ENCODE assay signal across 16 cellular contexts in genomic region chr3:127824151-127824825, GRCh38. TPM values are rescaled to one million over a fixed set of nuclear protein-coding genes. Genes with fewer than 3 reads are reported as not detected.
DNase-seq lines count a peak whose midpoint lies in the region; ATAC-seq, FAIRE-seq and TF ChIP-seq lines count a peak whose summit lies in the region.
"Had no signal": no experiment of that assay in that cellular context is flagged by ENCODE, and none has a peak within 500 bp of the region (broad histone marks: within the 10 kb centered on the region; RNA-seq: fewer than 3 reads in every experiment).

No MANE protein-coding gene starts in this region.

- no peaks in the 10 kb centered on the region for H3K9me3 ChIP-seq in pancreas
- H3K9me3 ChIP-seq: HAP-1 had no signal

- H3K79me2 ChIP-seq in GM23338 (replicated peaks; ENCODE audit: insufficient read depth) = no peaks in the 10 kb centered on the region

- no peak overlapping the region for H3K27ac ChIP-seq in GM23338 (ENCODE audit: low read depth)
- H3K27ac ChIP-seq in VCaP = peak overlapping the region; percentile 94; the same call in 1 of the 2 replicates
- no peak overlapping the region for H3K27ac ChIP-seq in pancreas
- H3K27ac ChIP-seq: cardiac muscle cell had no signal

- TF ChIP-seq CTCF in GM23338 (conservative IDR thresholded peaks at IDR 0.05; ENCODE audit: low read depth in 2 of 2) (no peak), VCaP (conservative IDR thresholded peaks at IDR 0.05) (no peak), pancreas (IDR thresholded peaks at IDR 0.05) (no peak)

- H3K36me3 ChIP-seq in GM23338 (ENCODE audit: insufficient read depth) = no peaks in the 10 kb centered on the region
- H3K36me3 ChIP-seq in pancreas = no peaks in the 10 kb centered on the region
- H3K36me3 ChIP-seq: cardiac muscle cell, HAP-1, transverse colon had no signal

- H3K36me3 Mint-ChIP-seq in GM23338 (ENCODE audit: low read depth) = peaks cover 4% of the 10 kb centered on the region; the same call in 1 of the 3 replicates
- H3K36me3 Mint-ChIP-seq in stimulated activated effector memory CD8-positive, alpha-beta T cell treated with anti-CD3 and anti-CD28 coated beads, Interleukin-12 subunit alpha, Interleukin-12 subunit beta, amount 100 ng/mL, for 72 hours = peaks cover 5% of the 10 kb centered on the region
- no peaks in the 10 kb centered on the region for H3K36me3 Mint-ChIP-seq in activated CD4-positive, alpha-beta memory T cell treated with anti-CD3 and anti-CD28 coated beads for 36 hours

- H2AFZ ChIP-seq in GM23338 = no peak overlapping the region

- H3K4me3 ChIP-seq in GM23338 (no peak overlapping the region), pancreas (no peak overlapping the region)
- H3K4me3 ChIP-seq: cardiac muscle cell, HAP-1 had no signal

- H3K27ac Mint-ChIP-seq in GM23338 = no peak overlapping the region
- H3K27ac Mint-ChIP-seq in stimulated activated effector memory CD8-positive, alpha-beta T cell treated with anti-CD3 and anti-CD28 coated beads, Interleukin-12 subunit alpha, Interleukin-12 subunit beta, amount 100 ng/mL, for 72 hours = no peak overlapping the region
- no peak overlapping the region for H3K27ac Mint-ChIP-seq in activated CD4-positive, alpha-beta memory T cell treated with anti-CD3 and anti-CD28 coated beads for 36 hours
- H3K27ac Mint-ChIP-seq: stimulated activated naive CD8-positive, alpha-beta T cell treated with anti-CD3 and anti-CD28 coated beads, Interleukin-15, Interleukin-2, amounts not matched to agents 100 ng/mL and 50 ng/mL, for 24 hours had no signal

- WGBS in pancreas, 2 donors = 89 to 91% methylated on average over 14 of the region's 14 CpGs

- intact Hi-C loops in pancreas (cut with DNase I) = loop anchor here in 1 of 3 donors (10.0 kb wide), 1 partner anchor 159 kb away; no protein-coding TSS in a partner anchor
- intact Hi-C loops in activated CD4-positive, alpha-beta memory T cell treated with anti-CD3 and anti-CD28 coated beads for 36 hours (cut with micrococcal nuclease) = no loop called here

- H3K4me2 ChIP-seq in GM23338 = no peak overlapping the region

- DNase-seq in GM23338 (ENCODE audit: low spot score) (no peak), left lobe of liver (ENCODE audit: low spot score) (peak; percentile 45), pancreas (no peak)
- DNase-seq in stimulated activated effector memory CD8-positive, alpha-beta T cell treated with anti-CD3 and anti-CD28 coated beads, Interleukin-12 subunit alpha, Interleukin-12 subunit beta, amount 100 ng/mL, for 72 hours (ENCODE audit: low spot score in 2 of 2) = no peak
- no peak for DNase-seq in activated CD4-positive, alpha-beta memory T cell treated with anti-CD3 and anti-CD28 coated beads for 36 hours
- no peak for DNase-seq in stimulated activated CD4-positive, alpha-beta T cell treated with anti-CD3 and anti-CD28 coated beads, Interleukin-4, amount 100 ng/mL, for 1 hour
- DNase-seq: activated CD4-positive, CD25-positive, alpha-beta regulatory T cell; NCI-H146; SHP77; transverse colon had no signal

- ATAC-seq in GM23338 = no peak
- ATAC-seq in left lobe of liver = no peak
- no peak for ATAC-seq in stimulated activated effector memory CD8-positive, alpha-beta T cell treated with anti-CD3 and anti-CD28 coated beads, Interleukin-12 subunit alpha, Interleukin-12 subunit beta, amount 100 ng/mL, for 72 hours
- ATAC-seq in pancreas = no peak

- H3K4me1 Mint-ChIP-seq in GM23338 = peaks cover 24% of the 10 kb centered on the region
- peaks cover 14% of the 10 kb centered on the region for H3K4me1 Mint-ChIP-seq in stimulated activated effector memory CD8-positive, alpha-beta T cell treated with anti-CD3 and anti-CD28 coated beads, Interleukin-12 subunit alpha, Interleukin-12 subunit beta, amount 100 ng/mL, for 72 hours
- H3K4me1 Mint-ChIP-seq in activated CD4-positive, alpha-beta memory T cell treated with anti-CD3 and anti-CD28 coated beads for 36 hours (ENCODE audit: low read depth) = peaks cover 12% of the 10 kb centered on the region

- H3K9me3 Mint-ChIP-seq in GM23338 = peaks cover 13% of the 10 kb centered on the region; the same call in 2 of the 3 replicates
- H3K9me3 Mint-ChIP-seq in stimulated activated effector memory CD8-positive, alpha-beta T cell treated with anti-CD3 and anti-CD28 coated beads, Interleukin-12 subunit alpha, Interleukin-12 subunit beta, amount 100 ng/mL, for 72 hours = peaks cover 8% of the 10 kb centered on the region
- H3K9me3 Mint-ChIP-seq in activated CD4-positive, alpha-beta memory T cell treated with anti-CD3 and anti-CD28 coated beads for 36 hours = peaks cover 15% of the 10 kb centered on the region

- no peak for FAIRE-seq in pancreas (lab: Jason Lieb, UNC)
- FAIRE-seq: frontal cortex had no signal

- POLR2A ChIA-PET in activated CD4-positive, alpha-beta memory T cell treated with anti-CD3 and anti-CD28 coated beads for 36 hours (lab: Charles Lee) = no interaction called here

- H3K27me3 Mint-ChIP-seq in GM23338 (ENCODE audit: insufficient read depth, low read depth, poor library complexity) = peaks cover 27% of the 10 kb centered on the region
- H3K27me3 Mint-ChIP-seq in activated CD4-positive, alpha-beta memory T cell treated with anti-CD3 and anti-CD28 coated beads for 36 hours = peaks cover 48% of the 10 kb centered on the region

- no peaks in the 10 kb centered on the region for H3F3A ChIP-seq in GM23338 (replicated peaks; ENCODE audit: low read depth)

- H3K4me1 ChIP-seq in GM23338 (ENCODE audit: insufficient read depth) = peaks cover 30% of the 10 kb centered on the region
- H3K4me1 ChIP-seq in pancreas = peaks cover 0 to 5% (median 0%) of the 10 kb centered on the region in 3 donors
- H3K4me1 ChIP-seq: HAP-1 had no signal

- H3K4me3 Mint-ChIP-seq in GM23338 = peak overlapping the region; percentile 45
- peak overlapping the region; percentile 79 for H3K4me3 Mint-ChIP-seq in stimulated activated effector memory CD8-positive, alpha-beta T cell treated with anti-CD3 and anti-CD28 coated beads, Interleukin-12 subunit alpha, Interleukin-12 subunit beta, amount 100 ng/mL, for 72 hours
- H3K4me3 Mint-ChIP-seq in activated CD4-positive, alpha-beta memory T cell treated with anti-CD3 and anti-CD28 coated beads for 36 hours = no peak overlapping the region

- no peaks in the 10 kb centered on the region for H4K20me1 ChIP-seq in GM23338 (replicated peaks; ENCODE audit: insufficient read depth)

- peaks cover 29% of the 10 kb centered on the region for H3K27me3 ChIP-seq in GM23338 (ENCODE audit: insufficient read depth)
- H3K27me3 ChIP-seq in pancreas = no peaks in the 10 kb centered on the region
- H3K27me3 ChIP-seq: transverse colon had no signal

- H3K9me2 ChIP-seq in GM23338 (ENCODE audit: insufficient read depth) = peaks cover 3% of the 10 kb centered on the region; the same call in 1 of the 2 replicates

- CTCF ChIA-PET in activated CD4-positive, alpha-beta memory T cell treated with anti-CD3 and anti-CD28 coated beads for 36 hours (lab: Charles Lee) = interaction anchor here (1.9 kb wide), 1 partner anchor 129 kb away, joined by 4 read pairs; no protein-coding TSS in a partner anchor

TF ChIP-seq in GM23338, 12 proteins besides CTCF, POLR2A, EP300 and RAD21 (continues in another document):
- no peak for TF ChIP-seq NANOG (IDR thresholded peaks at IDR 0.05; ENCODE audit: borderline replicate concordance)
- TF ChIP-seq EZH2phosphoT487 (IDR thresholded peaks at IDR 0.05; ENCODE audit: unreplicated experiment) = no peak
- no peak for TF ChIP-seq ZNF331 (CRISPR knock-in tag; IDR thresholded peaks at IDR 0.05; ENCODE audit: low read depth)
- no peak for TF ChIP-seq CREB1 (CRISPR knock-in tag; IDR thresholded peaks at IDR 0.05; ENCODE audit: low read depth)
- TF ChIP-seq REST (IDR thresholded peaks at IDR 0.05; ENCODE audit: unreplicated experiment) = no peak
- no peak for TF ChIP-seq JUNB (IDR thresholded peaks at IDR 0.05; ENCODE audit: unreplicated experiment)
- no peak for TF ChIP-seq ETS1 (IDR thresholded peaks at IDR 0.05)
- no peak for TF ChIP-seq ZNF114 (CRISPR knock-in tag; IDR thresholded peaks at IDR 0.05)
- no peak for TF ChIP-seq POLR2AphosphoS5 (IDR thresholded peaks at IDR 0.05; ENCODE audit: low read depth)

RNA-seq across cellular contexts. Expression of gene MGLL, which starts 2.0 kb away (rescaled TPM):
- 0.62 and 0.83 TPM in 2 replicates for total RNA-seq in GM23338 (2014; rRNA removed; shearing (Covaris generic))
- polyA plus RNA-seq in GM23338 (2016; fragmentation: Nextera tagmentation; extraction: Ambion mirVana) = 0.71 and 1.3 TPM in 2 replicates
- total RNA-seq in left lobe of liver = 139 TPM
- total RNA-seq in pancreas = 10 to 100 TPM in 1 of 6 donors, 1 to 10 TPM in 5; 3.3 to 11.4 (median 7.5) TPM
- polyA plus RNA-seq in pancreas = 1 to 10 TPM; 5.2 to 5.9 TPM
- under 1 TPM; 0.31 to 0.41 TPM for total RNA-seq in activated CD4-positive, alpha-beta memory T cell treated with anti-CD3 and anti-CD28 coated beads for 36 hours
- total RNA-seq: G401 had no signal

Comparison
In these comparisons a context has a peak if more than half of its experiments do, and no peak if none do; other contexts are left out.
1. RNA of gene MGLL, which starts 2.0 kb away (total RNA-seq): 139 TPM in left lobe of liver (single experiment); 3.3 to 11.4 TPM in pancreas, 0.62 to 0.83 TPM in GM23338 and 0.31 to 0.41 TPM in activated CD4-positive, alpha-beta memory T cell treated with anti-CD3 and anti-CD28 coated beads for 36 hours; every median in the first group is over 10 times any median in the second.